In the genomic region with DNA sequence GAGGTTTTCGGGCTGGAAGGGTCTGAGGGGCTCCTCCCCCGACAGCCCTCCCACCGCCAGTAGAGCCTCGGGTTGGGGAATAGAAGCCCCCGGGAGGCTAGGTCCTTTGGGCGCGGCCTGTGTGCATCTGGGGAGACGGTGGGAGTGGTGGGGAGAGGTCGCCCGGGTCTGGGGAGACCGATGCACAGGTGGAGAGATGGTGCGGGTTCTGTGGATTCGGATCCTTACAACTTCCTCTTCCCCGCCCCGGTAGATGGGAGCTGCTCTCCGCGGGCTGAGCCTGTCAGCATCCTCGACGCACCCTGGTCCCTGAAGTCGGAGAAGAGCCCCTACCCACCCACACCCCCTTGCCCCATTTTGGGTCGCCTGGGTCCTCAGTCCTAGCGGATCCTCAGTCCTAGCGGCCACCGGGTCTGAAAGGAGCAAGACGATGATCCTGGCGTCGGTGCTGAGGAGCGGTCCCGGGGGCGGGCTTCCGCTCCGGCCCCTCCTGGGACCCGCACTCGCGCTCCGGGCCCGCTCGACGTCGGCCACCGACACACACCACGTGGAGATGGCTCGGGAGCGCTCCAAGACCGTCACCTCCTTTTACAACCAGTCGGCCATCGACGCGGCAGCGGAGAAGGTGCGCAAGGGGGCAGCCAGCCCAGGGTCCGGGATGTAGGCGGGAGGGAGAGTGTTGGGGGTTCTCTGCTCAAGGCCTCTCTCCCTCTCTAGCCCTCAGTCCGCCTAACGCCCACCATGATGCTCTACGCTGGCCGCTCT, we compare ENCODE assay signal across 8 cellular contexts.
DNase-seq lines count a peak whose midpoint lies in the region; TF ChIP-seq lines count a peak whose summit lies in the region.

No MANE protein-coding gene starts in this region.

- no peaks in the 10 kb centered on the region for H3K27me3 ChIP-seq in mucosa of stomach (ENCODE audit: control insufficient read depth, insufficient read depth, low read length)

- CTCF ChIA-PET in AG04449 (lab: Yijun Ruan, JAX): interaction anchor here (1.0 to 1.1 kb wide), 2 partner anchors 12 to 113 kb away, joined by 3 read pairs; no protein-coding TSS in a partner anchor

- POLR2A ChIA-PET in AG04449 (lab: Yijun Ruan, JAX): interaction anchor here (2.3 kb wide), 1 partner anchor 9 kb away, joined by 9 read pairs; a partner anchor contains a TSS

- DNase-seq in AG04449 (ENCODE audit: low read depth, low spot score): no peak
- no peak for DNase-seq in hippocampal formation (lab: John Stamatoyannopoulos, UW)
- no peak for DNase-seq in NCI-H2107 (lab: John Stamatoyannopoulos, UW)
- DNase-seq in NCI-H2196 treated with DMSO at 0.1 percent for 48 hours (lab: John Stamatoyannopoulos, UW; ENCODE audit: unreplicated experiment): no peak
- no peak for DNase-seq in OCI-M1 (lab: John Stamatoyannopoulos, UW)

- peaks cover 16% of the 10 kb centered on the region for H3K4me1 ChIP-seq in mucosa of stomach (ENCODE audit: control insufficient read depth, insufficient read depth, low read length)

- peaks cover 8% of the 10 kb centered on the region for H3K36me3 ChIP-seq in mucosa of stomach (ENCODE audit: control insufficient read depth, insufficient read depth, low read length)

- peak overlapping the region; percentile 81 for H3K27ac ChIP-seq in cingulate gyrus (ENCODE audit: low read depth, low read length)

- no peak for TF ChIP-seq RAD21 in Ishikawa (IDR thresholded peaks at IDR 0.05; ENCODE audit: low read depth)

- no peak for TF ChIP-seq CTCF in AG04449 (IDR thresholded peaks at IDR 0.05; ENCODE audit: insufficient read depth, low read length, missing control alignments)

- H3K9ac ChIP-seq in mucosa of stomach (ENCODE audit: low read length): peak overlapping the region; percentile 87

- H3K9me3 ChIP-seq in mucosa of stomach (ENCODE audit: control insufficient read depth, low read length): no peaks in the 10 kb centered on the region

- H3K4me3 ChIP-seq in AG04449 (ENCODE audit: low read depth, low read length) (peak overlapping the region; percentile 77), mucosa of stomach (ENCODE audit: low read length) (no peak overlapping the region)

- no peak for TF ChIP-seq EP300 in Ishikawa (IDR thresholded peaks at IDR 0.05; ENCODE audit: borderline replicate concordance)

TF ChIP-seq in Ishikawa, 13 proteins besides CTCF, POLR2A, EP300 and RAD21:
- no peak for TF ChIP-seq TCF12 (IDR thresholded peaks at IDR 0.05; ENCODE audit: low read depth)
- peak; percentile 11 for TF ChIP-seq ZBTB7A (IDR thresholded peaks at IDR 0.05; ENCODE audit: low read depth)
